In the genomic region with DNA sequence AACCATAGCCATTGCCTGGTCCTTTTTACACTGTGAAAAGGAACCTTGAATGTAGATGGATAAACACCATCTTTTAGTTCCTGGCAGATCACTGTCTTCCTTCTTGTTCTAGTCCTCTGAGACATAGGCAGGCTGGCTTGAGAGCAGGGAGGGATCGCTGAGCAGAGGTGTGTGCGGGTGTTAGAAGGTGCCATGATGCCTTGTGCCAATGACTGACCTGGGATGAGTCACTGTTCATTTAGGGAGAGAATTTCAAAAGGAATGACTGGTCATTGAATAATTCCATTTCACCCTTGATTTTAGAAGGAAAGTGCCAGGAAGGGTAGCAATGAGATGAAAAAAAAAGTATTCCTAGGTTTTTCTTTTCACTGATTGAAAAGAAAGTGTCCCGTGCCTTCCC, we compare ENCODE assay signal across 1 cellular context.
TF ChIP-seq lines count a peak whose summit lies in the region.

No MANE protein-coding gene starts in this region.

TF ChIP-seq in SK-N-SH treated with all-trans-retinoic acid at 6 μM for 48 hours, 23 proteins besides CTCF, POLR2A, EP300 and RAD21 (continued from another document):
- TF ChIP-seq, protein P1, sequence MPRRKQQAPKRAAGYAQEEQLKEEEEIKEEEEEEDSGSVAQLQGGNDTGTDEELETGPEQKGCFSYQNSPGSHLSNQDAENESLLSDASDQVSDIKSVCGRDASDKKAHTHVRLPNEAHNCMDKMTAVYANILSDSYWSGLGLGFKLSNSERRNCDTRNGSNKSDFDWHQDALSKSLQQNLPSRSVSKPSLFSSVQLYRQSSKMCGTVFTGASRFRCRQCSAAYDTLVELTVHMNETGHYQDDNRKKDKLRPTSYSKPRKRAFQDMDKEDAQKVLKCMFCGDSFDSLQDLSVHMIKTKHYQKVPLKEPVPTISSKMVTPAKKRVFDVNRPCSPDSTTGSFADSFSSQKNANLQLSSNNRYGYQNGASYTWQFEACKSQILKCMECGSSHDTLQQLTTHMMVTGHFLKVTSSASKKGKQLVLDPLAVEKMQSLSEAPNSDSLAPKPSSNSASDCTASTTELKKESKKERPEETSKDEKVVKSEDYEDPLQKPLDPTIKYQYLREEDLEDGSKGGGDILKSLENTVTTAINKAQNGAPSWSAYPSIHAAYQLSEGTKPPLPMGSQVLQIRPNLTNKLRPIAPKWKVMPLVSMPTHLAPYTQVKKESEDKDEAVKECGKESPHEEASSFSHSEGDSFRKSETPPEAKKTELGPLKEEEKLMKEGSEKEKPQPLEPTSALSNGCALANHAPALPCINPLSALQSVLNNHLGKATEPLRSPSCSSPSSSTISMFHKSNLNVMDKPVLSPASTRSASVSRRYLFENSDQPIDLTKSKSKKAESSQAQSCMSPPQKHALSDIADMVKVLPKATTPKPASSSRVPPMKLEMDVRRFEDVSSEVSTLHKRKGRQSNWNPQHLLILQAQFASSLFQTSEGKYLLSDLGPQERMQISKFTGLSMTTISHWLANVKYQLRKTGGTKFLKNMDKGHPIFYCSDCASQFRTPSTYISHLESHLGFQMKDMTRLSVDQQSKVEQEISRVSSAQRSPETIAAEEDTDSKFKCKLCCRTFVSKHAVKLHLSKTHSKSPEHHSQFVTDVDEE (CRISPR knock-in tag; IDR thresholded peaks at IDR 0.05), result no peak
- no peak for TF ChIP-seq ESRRG (CRISPR knock-in tag; IDR thresholded peaks at IDR 0.05)
- TF ChIP-seq CSRNP3 (CRISPR knock-in tag; IDR thresholded peaks at IDR 0.05), result no peak
- no peak for TF ChIP-seq POU6F1 (CRISPR knock-in tag; IDR thresholded peaks at IDR 0.05; ENCODE audit: borderline replicate concordance, low read depth)
- TF ChIP-seq SNAI2 (CRISPR knock-in tag; IDR thresholded peaks at IDR 0.05), result no peak
- no peak for TF ChIP-seq OSR1 (CRISPR knock-in tag; IDR thresholded peaks at IDR 0.05)
- TF ChIP-seq RARB (CRISPR knock-in tag; IDR thresholded peaks at IDR 0.05), result no peak
- TF ChIP-seq TOX (CRISPR knock-in tag; IDR thresholded peaks at IDR 0.05; ENCODE audit: borderline replicate concordance), result no peak
